ENCODE assay signal across 8 cellular contexts in the genomic region with DNA sequence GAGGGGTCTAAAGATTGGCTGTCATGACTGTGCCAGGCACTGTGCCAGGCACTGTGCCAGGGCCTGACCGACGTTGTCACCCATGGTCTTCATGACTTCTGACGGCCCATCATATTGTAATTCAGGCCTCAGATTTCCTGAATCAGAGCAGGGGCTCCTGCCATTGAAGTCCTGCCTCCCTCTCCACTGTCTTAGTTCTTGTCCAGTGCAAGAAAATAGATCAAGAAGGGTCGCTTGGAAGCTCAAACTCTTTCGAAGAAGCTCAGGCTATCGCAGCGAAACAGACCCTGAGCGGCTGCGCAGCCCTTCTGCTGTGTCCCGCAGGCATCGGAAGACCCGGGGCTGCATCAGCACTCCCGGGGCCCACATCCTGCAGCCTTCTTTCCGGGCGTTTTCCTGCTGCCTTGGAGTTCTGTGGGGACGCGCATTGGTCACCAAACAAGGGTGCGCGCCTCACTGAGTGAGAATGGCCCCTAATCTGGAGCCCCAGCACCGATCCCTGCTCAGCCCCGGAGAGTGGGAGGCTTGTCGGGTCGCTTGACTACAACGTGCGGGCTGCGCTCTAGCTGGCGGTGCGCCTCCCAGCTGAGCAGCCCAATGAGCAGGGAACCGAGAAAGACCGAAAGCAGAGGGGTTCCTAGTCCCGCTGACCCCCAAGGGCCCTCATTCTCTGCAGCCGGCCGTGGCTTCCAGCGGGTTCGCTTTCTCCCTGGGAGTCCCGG. TPM values are rescaled to one million over a fixed set of nuclear protein-coding genes. Genes with fewer than 3 reads are reported as not detected.
A peak's percentile ranks its signal among the peaks of the same experiment; 100 is the strongest.
DNase-seq lines count a peak whose midpoint lies in the region; ATAC-seq, FAIRE-seq and TF ChIP-seq lines count a peak whose summit lies in the region.
"Not testable (repeated sequence)": the region's sequence is repeated elsewhere in the genome, so short reads cannot be mapped to it uniquely, and the experiment has no call there.
"Had no signal": no experiment of that assay in that cellular context is flagged by ENCODE, and none has a peak within 500 bp of the region (broad histone marks: within the 10 kb centered on the region; RNA-seq: fewer than 3 reads in every experiment).

No MANE protein-coding gene starts in this region.

- H3K36me3 Mint-ChIP-seq in activated CD8-positive, alpha-beta T cell treated with anti-CD3 and anti-CD28 coated beads for 36 hours (ENCODE audit: low read depth); activated T-helper 17 cell treated with anti-CD3 and anti-CD28 coated beads, Interleukin-2, amount 50 U/mL, for 72 hours (ENCODE audit: low read depth): not testable (repeated sequence)

- H3K27me3 ChIP-seq in foreskin keratinocyte, right lobe of liver, pancreas, upper lobe of left lung: not testable (repeated sequence)

- POLR2A ChIA-PET in activated CD8-positive, alpha-beta T cell treated with anti-CD3 and anti-CD28 coated beads for 36 hours (lab: Charles Lee): not testable (repeated sequence)

- CTCF ChIA-PET in activated CD8-positive, alpha-beta T cell treated with anti-CD3 and anti-CD28 coated beads for 36 hours (lab: Charles Lee): not testable (repeated sequence)

- H3K27ac Mint-ChIP-seq in activated CD8-positive, alpha-beta T cell treated with anti-CD3 and anti-CD28 coated beads for 36 hours; activated T-helper 17 cell treated with anti-CD3 and anti-CD28 coated beads, Interleukin-2, amount 50 U/mL, for 72 hours: not testable (repeated sequence)

- TF ChIP-seq CTCF in activated CD8-positive, alpha-beta T cell treated with anti-CD3 and anti-CD28 coated beads for 36 hours (IDR thresholded peaks at IDR 0.05); foreskin keratinocyte (conservative IDR thresholded peaks at IDR 0.05); right lobe of liver (IDR thresholded peaks at IDR 0.05); pancreas (IDR thresholded peaks at IDR 0.05); upper lobe of left lung (IDR thresholded peaks at IDR 0.05): not testable (repeated sequence)

- not testable (repeated sequence) for H3K27ac ChIP-seq in foreskin keratinocyte, right lobe of liver, pancreas, upper lobe of left lung

- H3K9me3 Mint-ChIP-seq in activated CD8-positive, alpha-beta T cell treated with anti-CD3 and anti-CD28 coated beads for 36 hours; activated T-helper 17 cell treated with anti-CD3 and anti-CD28 coated beads, Interleukin-2, amount 50 U/mL, for 72 hours: not testable (repeated sequence)

- not testable (repeated sequence) for H3K4me1 ChIP-seq in foreskin keratinocyte, right lobe of liver, pancreas, upper lobe of left lung

- TF ChIP-seq POLR2A in right lobe of liver (IDR thresholded peaks at IDR 0.05); upper lobe of left lung (IDR thresholded peaks at IDR 0.05): not testable (repeated sequence)

- not testable (repeated sequence) for DNase-seq in activated CD8-positive, alpha-beta T cell treated with anti-CD3 and anti-CD28 coated beads for 36 hours; foreskin keratinocyte; left cardiac atrium; right lobe of liver; pancreas; upper lobe of left lung

- intact Hi-C loops in activated CD8-positive, alpha-beta T cell treated with anti-CD3 and anti-CD28 coated beads for 36 hours (cut with micrococcal nuclease); left cardiac atrium (cut with DNase I); right lobe of liver (cut with DNase I); pancreas (cut with DNase I): not testable (repeated sequence)

- not testable (repeated sequence) for H3K4me3 ChIP-seq in right lobe of liver, pancreas, upper lobe of left lung

- H3K9me3 ChIP-seq in right lobe of liver, pancreas, upper lobe of left lung: not testable (repeated sequence)

- ATAC-seq in activated CD8-positive, alpha-beta T cell treated with anti-CD3 and anti-CD28 coated beads for 36 hours: peak; percentile 37
- peak; percentile 34 for ATAC-seq in activated T-helper 17 cell treated with anti-CD3 and anti-CD28 coated beads, Interleukin-2, amount 50 U/mL, for 72 hours (replicated peaks)
- ATAC-seq in foreskin keratinocyte (peak; percentile 21), left cardiac atrium (peak; percentile 50 to 57), right lobe of liver (peak; percentile 34 to 50 (median 43)), pancreas (peak in 3 of 4 donors; percentile 12 to 61 (median 28)), upper lobe of left lung (ENCODE audit: low FRiP score in 2 of 2) (peak; percentile 51 to 70)

- FAIRE-seq in pancreas (lab: Jason Lieb, UNC): not testable (repeated sequence)

- H3K4me3 Mint-ChIP-seq in activated CD8-positive, alpha-beta T cell treated with anti-CD3 and anti-CD28 coated beads for 36 hours; activated T-helper 17 cell treated with anti-CD3 and anti-CD28 coated beads, Interleukin-2, amount 50 U/mL, for 72 hours: not testable (repeated sequence)

- H3K36me3 ChIP-seq in right lobe of liver, pancreas, upper lobe of left lung: not testable (repeated sequence)

- TF ChIP-seq EP300 in upper lobe of left lung (IDR thresholded peaks at IDR 0.05): not testable (repeated sequence)

- H3K27me3 Mint-ChIP-seq in activated CD8-positive, alpha-beta T cell treated with anti-CD3 and anti-CD28 coated beads for 36 hours; activated T-helper 17 cell treated with anti-CD3 and anti-CD28 coated beads, Interleukin-2, amount 50 U/mL, for 72 hours: not testable (repeated sequence)

- not testable (repeated sequence) for H3K4me1 Mint-ChIP-seq in activated CD8-positive, alpha-beta T cell treated with anti-CD3 and anti-CD28 coated beads for 36 hours (ENCODE audit: low read depth); activated T-helper 17 cell treated with anti-CD3 and anti-CD28 coated beads, Interleukin-2, amount 50 U/mL, for 72 hours

- WGBS in right lobe of liver (ENCODE audit: insufficient coverage, low coverage, low lambda C conversion rate, missing lambda C conversion rate): no CpG with 5 or more reads among the region's 36 CpGs
- WGBS in pancreas, 2 donors: no CpG with 5 or more reads among the region's 36 CpGs
- no CpG with 5 or more reads among the region's 36 CpGs for WGBS in upper lobe of left lung, 2 donors

RNA-seq across cellular contexts. Expression of a gene that starts 49.6 kb away (rescaled TPM):
- total RNA-seq in activated CD8-positive, alpha-beta T cell treated with anti-CD3 and anti-CD28 coated beads for 36 hours: under 1 TPM; 0.74 to 0.83 TPM
- total RNA-seq in activated T-helper 17 cell treated with anti-CD3 and anti-CD28 coated beads, Interleukin-2, amount 50 U/mL, for 72 hours: 1 to 10 TPM in 1 of 2 donors, under 1 TPM in 1; 0.43 to 2.9 TPM
- total RNA-seq in foreskin keratinocyte: 1.0 and 1.6 TPM in 2 replicates
- 0.10 and 0.17 TPM in 2 replicates for polyA plus RNA-seq in foreskin keratinocyte
- 1 to 10 TPM; 2.7 to 4.0 TPM for total RNA-seq in left cardiac atrium
- under 1 TPM in 1 of 6 experiments, not detected in 5; 0.30 TPM for total RNA-seq in right lobe of liver
- 1 to 10 TPM in 5 of 6 donors, under 1 TPM in 1; 0.63 to 4.6 (median 3.2) TPM for total RNA-seq in pancreas
- 1 to 10 TPM; 2.7 to 2.9 TPM for polyA plus RNA-seq in pancreas
- total RNA-seq in upper lobe of left lung: 1 to 10 TPM in 2 of 6 donors, under 1 TPM in 2, not detected in 2; 0.76 to 1.4 (median 0.93) TPM
- total RNA-seq: G401 had no signal
